21 cellular contexts compared by ENCODE assay signal in genomic region chr6:36815962-36816735, GRCh38. TPM values are rescaled to one million over a fixed set of nuclear protein-coding genes. Genes with fewer than 3 reads are reported as not detected.
DNase-seq lines count a peak whose midpoint lies in the region; ATAC-seq and TF ChIP-seq lines count a peak whose summit lies in the region.
"Had no signal": no experiment of that assay in that cellular context is flagged by ENCODE, and none has a peak within 500 bp of the region (broad histone marks: within the 10 kb centered on the region; RNA-seq: fewer than 3 reads in every experiment).

No MANE protein-coding gene starts in this region.

- no peak overlapping the region for H3K4me2 ChIP-seq in osteoblast (ENCODE audit: insufficient read depth, low read length)

- no peaks in the 10 kb centered on the region for H3K79me2 ChIP-seq in osteoblast (ENCODE audit: insufficient read depth, low read length)

- CTCF ChIA-PET in BJ (lab: Yijun Ruan, JAX) = interaction anchor here (0.7 to 1.3 kb wide), 3 partner anchors 8 to 32 kb away, joined by 3 read pairs; no protein-coding TSS in a partner anchor

- DNase-seq in BJ (ENCODE audit: low read depth) (peak; percentile 14), SK-MEL-5 (ENCODE audit: low read depth, low spot score) (peak; percentile 82), foreskin fibroblast (peak; percentile 29 to 39), osteoblast (ENCODE audit: insufficient read length, low spot score, missing footprints) (peak; percentile 48), lower lobe of right lung (no peak)
- DNase-seq in stimulated activated CD4-positive, alpha-beta T cell treated with anti-CD3 and anti-CD28 coated beads, Interleukin-1b, Interleukin-23, amount 100 ng/mL, for 48 hours = no peak
- no peak for DNase-seq in activated naive CD4-positive, alpha-beta T cell treated with Interleukin-2 at 50 U/mL for 16 hours
- DNase-seq: DMS79, HFFc6, MG63, NCI-H1048, NCI-H1417 treated with DMSO at 0.1 percent for 48 hours, NCI-H187, NCI-H446, NCI-H526, OCI-M1 had no signal

- no peaks in the 10 kb centered on the region for H3K4me1 ChIP-seq in osteoblast (ENCODE audit: insufficient read depth, low read length)
- no peaks in the 10 kb centered on the region for H3K4me1 ChIP-seq in lower lobe of right lung
- H3K4me1 ChIP-seq: SJSA1 had no signal

- no peaks in the 10 kb centered on the region; the same call in 1 of the 2 replicates for H3K27me3 ChIP-seq in BJ (ENCODE audit: control insufficient read depth, insufficient read depth, low read length)
- H3K27me3 ChIP-seq in osteoblast (ENCODE audit: insufficient read depth, low read length) = peaks cover 3% of the 10 kb centered on the region
- H3K27me3 ChIP-seq in lower lobe of right lung (ENCODE audit: low read depth) = no peaks in the 10 kb centered on the region
- H3K27me3 ChIP-seq: MG63, SJSA1 had no signal

- POLR2A ChIA-PET in BJ (lab: Charles Lee) = interaction anchor here (0.6 kb wide), 1 partner anchor 37 kb away, joined by 4 read pairs; no protein-coding TSS in a partner anchor

- TF ChIP-seq CTCF in BJ (IDR thresholded peaks at IDR 0.05; ENCODE audit: insufficient read depth, low read depth, low read length) = no peak
- TF ChIP-seq CTCF in foreskin fibroblast (IDR thresholded peaks at IDR 0.05; ENCODE audit: low read depth, low read length) = no peak
- TF ChIP-seq CTCF in osteoblast (IDR thresholded peaks at IDR 0.05; ENCODE audit: extremely low read depth, low read depth, low read length) = no peak
- TF ChIP-seq CTCF in lower lobe of right lung (IDR thresholded peaks at IDR 0.05) = no peak

- no peak overlapping the region for H2AFZ ChIP-seq in osteoblast (ENCODE audit: low read length)

- H3K9me3 ChIP-seq in osteoblast (ENCODE audit: low read depth, low read length) (no peaks in the 10 kb centered on the region), lower lobe of right lung (no peaks in the 10 kb centered on the region)
- H3K9me3 ChIP-seq: MG63, SJSA1 had no signal

- in situ Hi-C loops in SK-MEL-5 (cut with HindIII; ENCODE audit: low pct_unique_long_range_greater_than_20kb, low sequenced_read_pairs) = no loop called here

- no peaks in the 10 kb centered on the region for H4K20me1 ChIP-seq in osteoblast (ENCODE audit: insufficient read depth, low read length)

- H3K4me3 ChIP-seq in BJ (ENCODE audit: low read depth, low read length) = no peak overlapping the region
- H3K4me3 ChIP-seq in foreskin fibroblast (ENCODE audit: low read depth in 1 of 2, low read length in 2 of 2) = no peak overlapping the region
- no peak overlapping the region for H3K4me3 ChIP-seq in osteoblast (ENCODE audit: insufficient read depth, low read length)
- H3K4me3 ChIP-seq in lower lobe of right lung = no peak overlapping the region
- H3K4me3 ChIP-seq: GM12878, MG63, SJSA1 had no signal

- no peak overlapping the region for H3K27ac ChIP-seq in osteoblast (ENCODE audit: low read depth, low read length)
- H3K27ac ChIP-seq in lower lobe of right lung = no peak overlapping the region
- H3K27ac ChIP-seq: SJSA1 had no signal

- intact Hi-C loops in lower lobe of right lung (cut with DNase I) = no loop called here

- no peak for ATAC-seq in lower lobe of right lung
- ATAC-seq: GM12878, Right ventricle myocardium inferior had no signal

- no peaks in the 10 kb centered on the region for H3K36me3 ChIP-seq in BJ (ENCODE audit: control insufficient read depth, insufficient read depth, low read length)
- no peaks in the 10 kb centered on the region for H3K36me3 ChIP-seq in osteoblast (ENCODE audit: insufficient read depth, low read length)
- no peaks in the 10 kb centered on the region for H3K36me3 ChIP-seq in lower lobe of right lung
- H3K36me3 ChIP-seq: MG63, SJSA1 had no signal

RNA-seq across cellular contexts. Expression of gene CPNE5, which starts 23.1 kb away (rescaled TPM):
- 0.09 and 0.10 TPM in 2 replicates for polyA plus RNA-seq in BJ (2011; rRNA removed)
- polyA minus RNA-seq in BJ (2011; rRNA and poly(A)+ RNA removed) = 1.2 TPM in 1 of 2 replicates, not detected in the other
- total RNA-seq in SK-MEL-5 (2014; rRNA removed; shearing (Covaris generic)) = 0.63 TPM in 1 of 2 replicates, not detected in the other
- polyA plus RNA-seq in SK-MEL-5 (2015; cell fraction: cytosol; rRNA removed) = 0.54 and 2.0 TPM in 2 replicates
- 2.3 TPM in 1 of 2 replicates, not detected in the other for polyA plus RNA-seq in SK-MEL-5 (2015; cell fraction: nucleus; rRNA removed)
- total RNA-seq in osteoblast = under 0.01 TPM in 1 of 2 replicates, not detected in the other
- total RNA-seq in lower lobe of right lung = 2.4 TPM
- total RNA-seq: A172, LHCN-M2 had no signal

RNA-seq across cellular contexts. Expression of gene PPIL1, which starts 58.5 kb away (rescaled TPM):
- polyA plus RNA-seq in BJ (2011; rRNA removed) = 23.4 and 34.8 TPM in 2 replicates
- polyA minus RNA-seq in BJ (2011; rRNA and poly(A)+ RNA removed) = 13.8 and 20.7 TPM in 2 replicates
- 56.7 and 57.1 TPM in 2 replicates for total RNA-seq in SK-MEL-5 (2014; rRNA removed; shearing (Covaris generic))
- 47.9 and 54.4 TPM in 2 replicates for polyA plus RNA-seq in SK-MEL-5 (2015; cell fraction: cytosol; rRNA removed)
- 7.0 and 10.7 TPM in 2 replicates for polyA plus RNA-seq in SK-MEL-5 (2015; cell fraction: nucleus; rRNA removed)
- total RNA-seq in osteoblast (9.8 and 10.9 TPM in 2 replicates), lower lobe of right lung (14.4 TPM)

Comparison
In these comparisons a context has a peak if more than half of its experiments do, and no peak if none do; other contexts are left out.
1. DNase-seq: peak in BJ (single experiment), SK-MEL-5 (single experiment), foreskin fibroblast (2 of 2) and osteoblast (single experiment); none in lower lobe of right lung (single experiment), stimulated activated CD4-positive, alpha-beta T cell treated with anti-CD3 and anti-CD28 coated beads, Interleukin-1b, Interleukin-23, amount 100 ng/mL, for 48 hours (single experiment) and activated naive CD4-positive, alpha-beta T cell treated with Interleukin-2 at 50 U/mL for 16 hours (single experiment).